In the genomic region with DNA sequence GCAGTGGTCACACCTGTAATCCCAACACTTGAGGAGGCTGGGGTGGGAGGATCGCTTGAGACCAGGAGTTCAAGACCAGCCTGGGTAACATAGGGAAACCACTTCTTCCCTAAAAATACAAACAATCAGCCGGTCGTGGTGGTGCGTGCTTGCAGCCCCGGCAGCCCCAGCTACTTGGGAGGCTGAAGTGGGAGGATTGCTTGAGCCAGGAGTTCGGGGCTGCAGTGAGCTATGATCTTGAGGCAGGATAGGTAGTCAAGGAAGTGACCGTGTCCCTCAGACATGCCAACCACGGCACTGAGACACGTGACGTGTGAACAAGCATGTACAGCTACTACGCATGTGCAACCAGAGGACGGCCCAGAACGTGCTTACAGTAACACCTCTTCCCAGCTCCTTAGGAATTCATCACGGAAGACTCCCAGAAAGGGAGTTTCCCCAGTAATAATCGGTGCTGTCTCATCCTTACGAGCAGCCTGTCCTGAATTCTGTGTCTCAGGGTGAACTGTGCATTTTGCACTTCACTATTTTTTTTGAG, we compare ENCODE assay signal across 19 cellular contexts.
"Had no signal": no experiment of that assay in that cellular context is flagged by ENCODE, and none has a peak within 500 bp of the region (broad histone marks: within the 10 kb centered on the region; RNA-seq: fewer than 3 reads in every experiment).

No MANE protein-coding gene starts in this region.

- H3K4me3 ChIP-seq: coronary artery had no signal

- H3K27me3 ChIP-seq: brain microvascular endothelial cell had no signal

- H3K27ac ChIP-seq: brain microvascular endothelial cell, coronary artery had no signal

- H3K27me3 Mint-ChIP-seq: activated CD4-positive, alpha-beta memory T cell treated with anti-CD3 and anti-CD28 coated beads, Interleukin-2, amount 10 ng/mL, durations not matched to agents 7 days and 5 days; activated CD8-positive, alpha-beta memory T cell treated with anti-CD3 and anti-CD28 coated beads, Interleukin-2, amount 10 ng/mL, durations not matched to agents 7 days and 5 days; central memory CD8-positive, alpha-beta T cell; natural killer cell treated with Interleukin-12 subunit alpha and Interleukin-12 subunit beta and Interleukin-15 and Interleukin-18, amount 100 ng/mL, for 72 hours; T-cell had no signal

- DNase-seq: activated CD4-positive, alpha-beta memory T cell treated with anti-CD3 and anti-CD28 coated beads, Interleukin-2, amount 10 ng/mL, durations not matched to agents 7 days and 5 days; activated CD4-positive, alpha-beta T cell treated with anti-CD3 and anti-CD28 coated beads for 48 hours; activated CD4-positive, CD25-positive, alpha-beta regulatory T cell; activated CD8-positive, alpha-beta memory T cell treated with anti-CD3 and anti-CD28 coated beads, Interleukin-2, amount 10 ng/mL, durations not matched to agents 7 days and 5 days; activated naive CD4-positive, alpha-beta T cell treated with anti-CD3 and anti-CD28 coated beads, Interleukin-2, amount 50 U/mL, for 16 hours; activated T-cell treated with anti-CD3 and anti-CD28 coated beads, Interleukin-2, amount 50 U/mL, for 1 hour; brain microvascular endothelial cell; kidney glomerular epithelial cell; retina; stimulated activated CD4-positive, alpha-beta T cell treated with anti-CD3 and anti-CD28 coated beads, Interleukin-12 subunit alpha, Interleukin-12 subunit beta, amount 100 ng/mL, for 4 hours; stimulated activated CD4-positive, alpha-beta T cell treated with anti-CD3 and anti-CD28 coated beads, Interleukin-1b, Interleukin-23, amount 100 ng/mL, for 48 hours; stimulated activated CD8-positive, alpha-beta memory T cell treated with anti-CD3 and anti-CD28 coated beads, Interleukin-4, amount 100 ng/mL, for 48 hours; stimulated activated naive CD4-positive, alpha-beta T cell; T-cell had no signal

- H3K4me3 Mint-ChIP-seq: activated CD4-positive, alpha-beta memory T cell treated with anti-CD3 and anti-CD28 coated beads, Interleukin-2, amount 10 ng/mL, durations not matched to agents 7 days and 5 days; activated CD8-positive, alpha-beta memory T cell treated with anti-CD3 and anti-CD28 coated beads, Interleukin-2, amount 10 ng/mL, durations not matched to agents 7 days and 5 days; central memory CD8-positive, alpha-beta T cell; natural killer cell treated with Interleukin-12 subunit alpha and Interleukin-12 subunit beta and Interleukin-15 and Interleukin-18, amount 100 ng/mL, for 72 hours; T-cell had no signal

- H3K27ac Mint-ChIP-seq: activated CD4-positive, alpha-beta memory T cell treated with anti-CD3 and anti-CD28 coated beads, Interleukin-2, amount 10 ng/mL, durations not matched to agents 7 days and 5 days; activated CD8-positive, alpha-beta memory T cell treated with anti-CD3 and anti-CD28 coated beads, Interleukin-2, amount 10 ng/mL, durations not matched to agents 7 days and 5 days; natural killer cell treated with Interleukin-12 subunit alpha and Interleukin-12 subunit beta and Interleukin-15 and Interleukin-18, amount 100 ng/mL, for 72 hours; T-cell had no signal

- FAIRE-seq: endometrium, frontal cortex had no signal

- H3K36me3 Mint-ChIP-seq: natural killer cell treated with Interleukin-12 subunit alpha and Interleukin-12 subunit beta and Interleukin-15 and Interleukin-18, amount 100 ng/mL, for 72 hours had no signal

- ATAC-seq: activated CD8-positive, alpha-beta memory T cell treated with anti-CD3 and anti-CD28 coated beads, Interleukin-2, amount 10 ng/mL, durations not matched to agents 7 days and 5 days; natural killer cell treated with Interleukin-12 subunit alpha and Interleukin-12 subunit beta and Interleukin-15 and Interleukin-18, amount 100 ng/mL, for 72 hours; T-cell had no signal

- H3K9me3 Mint-ChIP-seq: activated CD4-positive, alpha-beta memory T cell treated with anti-CD3 and anti-CD28 coated beads, Interleukin-2, amount 10 ng/mL, durations not matched to agents 7 days and 5 days; central memory CD8-positive, alpha-beta T cell; natural killer cell treated with Interleukin-12 subunit alpha and Interleukin-12 subunit beta and Interleukin-15 and Interleukin-18, amount 100 ng/mL, for 72 hours; T-cell had no signal
